31 cellular contexts compared by ENCODE assay signal in genomic region chr20:44943828-44944227, GRCh38.
"Had no signal": no experiment of that assay in that cellular context is flagged by ENCODE, and none has a peak within 500 bp of the region (broad histone marks: within the 10 kb centered on the region; RNA-seq: fewer than 3 reads in every experiment).

No MANE protein-coding gene starts in this region.

- H3K9me3 Mint-ChIP-seq: activated B cell treated with CpG ODN at 0.5 μM for 24 hours; activated CD4-positive, alpha-beta T cell treated with anti-CD3 and anti-CD28 coated beads, Interleukin-2, amount 10 ng/mL, durations not matched to agents 24 days and 14 days; activated naive CD4-positive, alpha-beta T cell treated with anti-CD3 and anti-CD28 coated beads, Interleukin-2, amount 50 U/mL, for 72 hours; activated T-helper 1 cell treated with anti-CD3 and anti-CD28 coated beads, Interleukin-12 subunit alpha, Interleukin-12 subunit beta, Interleukin-2, Interleukin-4 antibody, amounts not matched to agents 30 ng/mL and 10 ng/mL and 1 ng/mL, durations not matched to agents 14 hours and 24 hours and 36 hours; T-cell had no signal

- H3K27ac Mint-ChIP-seq: activated B cell treated with CpG ODN at 0.5 μM for 24 hours; activated CD4-positive, alpha-beta T cell treated with anti-CD3 and anti-CD28 coated beads, Interleukin-2, amount 10 ng/mL, durations not matched to agents 24 days and 14 days; activated T-helper 1 cell treated with anti-CD3 and anti-CD28 coated beads, Interleukin-12 subunit alpha, Interleukin-12 subunit beta, Interleukin-2, Interleukin-4 antibody, amounts not matched to agents 30 ng/mL and 10 ng/mL and 1 ng/mL, durations not matched to agents 14 hours and 24 hours and 36 hours; T-cell had no signal

- ATAC-seq: activated naive CD4-positive, alpha-beta T cell treated with anti-CD3 and anti-CD28 coated beads, Interleukin-2, amount 50 U/mL, for 72 hours; Panc1; Right ventricle myocardium inferior; T-cell had no signal

- H3K4me1 Mint-ChIP-seq: activated B cell treated with CpG ODN at 0.5 μM for 24 hours had no signal

- DNase-seq: activated B cell treated with CpG ODN at 0.5 μM for 24 hours; activated CD4-positive, alpha-beta T cell treated with anti-CD3 and anti-CD28 coated beads for 1 hour; activated CD4-positive, alpha-beta T cell treated with anti-CD3 and anti-CD28 coated beads, Interleukin-2, amount 10 ng/mL, durations not matched to agents 24 days and 14 days; activated CD4-positive, alpha-beta T cell treated with anti-CD3 and anti-CD28 coated beads, Interleukin-2, amount 50 U/mL, for 48 hours; activated CD8-positive, alpha-beta memory T cell treated with anti-CD3 and anti-CD28 coated beads for 24 hours; activated effector memory CD4-positive, alpha-beta T cell treated with Interleukin-2 at 50 U/mL for 16 hours; activated naive CD4-positive, alpha-beta T cell; adrenal gland; anterior cingulate cortex; central memory CD4-positive, alpha-beta T cell; KG1; MV-4-11; NCI-H1105; NCI-H1436; NCI-H1694 treated with DMSO at 0.1 percent for 48 hours; NCI-H2029 treated with DMSO at 0.1 percent for 48 hours; NCI-H345; NCI-H510A; NCI-H526 treated with DMSO at 0.1 percent for 48 hours; NK-92 treated with Interleukin-12 subunit alpha and Interleukin-12 subunit beta, amount 100 ng/mL, for 24 hours; OCI-M1; RPMI8226; T-cell; T-helper 2 cell; T1000 had no signal

- FAIRE-seq: TTC549 had no signal

- H3K27ac ChIP-seq: adrenal gland, SK-N-MC had no signal

- H3K9me3 ChIP-seq: adrenal gland had no signal

- H3K4me3 Mint-ChIP-seq: activated B cell treated with CpG ODN at 0.5 μM for 24 hours; activated CD4-positive, alpha-beta T cell treated with anti-CD3 and anti-CD28 coated beads, Interleukin-2, amount 10 ng/mL, durations not matched to agents 24 days and 14 days; activated T-helper 1 cell treated with anti-CD3 and anti-CD28 coated beads, Interleukin-12 subunit alpha, Interleukin-12 subunit beta, Interleukin-2, Interleukin-4 antibody, amounts not matched to agents 30 ng/mL and 10 ng/mL and 1 ng/mL, durations not matched to agents 14 hours and 24 hours and 36 hours; T-cell had no signal

- H3K27me3 Mint-ChIP-seq: activated B cell treated with CpG ODN at 0.5 μM for 24 hours; activated CD4-positive, alpha-beta T cell treated with anti-CD3 and anti-CD28 coated beads, Interleukin-2, amount 10 ng/mL, durations not matched to agents 24 days and 14 days; T-cell had no signal

- H3K4me3 ChIP-seq: adrenal gland, SK-N-MC had no signal
